20 cellular contexts compared by ENCODE assay signal in the genomic region with DNA sequence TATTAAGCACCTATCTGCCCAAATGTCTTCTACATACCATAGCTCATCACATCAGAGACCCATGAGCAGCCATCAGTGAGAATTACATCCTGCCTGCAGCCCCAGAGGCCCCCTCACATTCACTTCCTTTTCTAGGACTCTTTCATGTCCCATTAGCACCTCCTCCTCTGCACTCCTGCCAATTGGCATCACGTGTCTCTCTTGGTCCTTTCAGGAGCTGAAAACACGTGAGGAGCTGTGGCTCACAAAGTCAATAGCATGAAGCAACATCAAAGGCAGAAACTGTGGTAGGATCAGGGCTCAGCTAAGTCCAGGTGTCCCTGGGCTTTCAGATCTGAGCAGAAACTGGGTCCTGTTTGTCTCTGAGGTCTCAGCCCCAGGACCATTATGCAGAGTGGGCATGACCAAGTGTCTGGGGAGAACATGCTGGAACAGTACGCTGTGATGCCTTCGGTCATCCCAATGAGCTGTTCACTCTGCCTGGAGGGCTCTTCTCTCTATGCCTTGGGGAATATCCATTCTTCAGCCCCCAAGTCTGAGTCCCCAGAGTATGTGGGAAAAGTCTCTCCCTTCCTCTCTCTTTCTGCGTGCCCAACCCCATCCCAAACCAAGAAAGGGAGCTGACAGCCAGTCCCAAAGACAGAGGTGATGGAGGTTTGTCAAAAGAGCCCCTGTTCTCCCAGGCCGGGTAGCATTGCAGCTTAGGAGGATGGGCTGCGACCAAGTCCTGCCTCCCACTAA.
DNase-seq lines count a peak whose midpoint lies in the region; ATAC-seq, FAIRE-seq and TF ChIP-seq lines count a peak whose summit lies in the region.
"Had no signal": no experiment of that assay in that cellular context is flagged by ENCODE, and none has a peak within 500 bp of the region (broad histone marks: within the 10 kb centered on the region; RNA-seq: fewer than 3 reads in every experiment).

No MANE protein-coding gene starts in this region.

- H3K4me3 ChIP-seq in OCI-LY7 (ENCODE audit: low read depth, low read length, poor library complexity, severe bottlenecking) (no peak overlapping the region), fibroblast of the aortic adventitia (ENCODE audit: low read depth, low read length) (no peak overlapping the region), PC-9 (no peak overlapping the region)
- H3K4me3 ChIP-seq: Peyer's patch, psoas muscle, tibial artery had no signal

- TF ChIP-seq POLR2A in GM12892 (IDR thresholded peaks at IDR 0.05; ENCODE audit: low read depth, low read length) = no peak

- H3K79me2 ChIP-seq in OCI-LY7 (ENCODE audit: insufficient read depth, low read depth, low read length) (no peaks in the 10 kb centered on the region), PC-9 (ENCODE audit: low read depth) (no peaks in the 10 kb centered on the region)

- H3K27ac ChIP-seq in OCI-LY7 (ENCODE audit: low read depth, low read length, poor library complexity, severe bottlenecking) (no peak overlapping the region), PC-9 (no peak overlapping the region)
- H3K27ac ChIP-seq: Peyer's patch, psoas muscle, tibial artery had no signal

- H3K36me3 ChIP-seq in OCI-LY7 (ENCODE audit: insufficient read depth, low read length) (no peaks in the 10 kb centered on the region), PC-9 (ENCODE audit: low read depth) (no peaks in the 10 kb centered on the region)
- H3K36me3 ChIP-seq: Peyer's patch, tibial artery had no signal

- H3K9me2 ChIP-seq in OCI-LY7 (ENCODE audit: insufficient read depth, low read length) (no peaks in the 10 kb centered on the region), PC-9 (ENCODE audit: insufficient read depth) (no peaks in the 10 kb centered on the region)

- peak; percentile 65 for ATAC-seq in HG02870 (IDR thresholded peaks at IDR 0.05; ENCODE audit: unreplicated experiment)
- no peak for ATAC-seq in GM21529 (IDR thresholded peaks at IDR 0.05; ENCODE audit: unreplicated experiment)
- ATAC-seq: left ventricle myocardium superior; naive thymus-derived CD4-positive, alpha-beta T cell; psoas muscle had no signal

- H3F3A ChIP-seq in PC-9 (ENCODE audit: insufficient read depth, low read depth) = no peaks in the 10 kb centered on the region

- POLR2A ChIA-PET in OCI-LY7 (lab: Charles Lee) (interaction anchor here (0.7 kb wide), 1 partner anchor 39 kb away, joined by 3 read pairs; no protein-coding TSS in a partner anchor), PC-9 (lab: Charles Lee; ENCODE audit: unreplicated experiment) (no interaction called here)

- BruUV-seq in OCI-LY7 (replicated peaks; lab: Mats Ljungman, UMichigan) = no TSS peak
- BruUV-seq in PC-9 (replicated peaks; lab: Mats Ljungman, UMichigan) = no TSS peak

- H3K4me1 ChIP-seq in OCI-LY7 (ENCODE audit: insufficient read depth, low read length, poor library complexity, severe bottlenecking) = peaks cover 24% of the 10 kb centered on the region
- H3K4me1 ChIP-seq in PC-9 (replicated peaks; ENCODE audit: insufficient read depth) = no peaks in the 10 kb centered on the region
- H3K4me1 ChIP-seq: Peyer's patch, psoas muscle, tibial artery had no signal

- CTCF ChIA-PET in OCI-LY7 (lab: Charles Lee; ENCODE audit: unreplicated experiment) (no interaction called here), PC-9 (lab: Charles Lee) (no interaction called here)

- no peaks in the 10 kb centered on the region for H3K9me3 ChIP-seq in OCI-LY7 (ENCODE audit: low read length)
- no peaks in the 10 kb centered on the region for H3K9me3 ChIP-seq in PC-9 (ENCODE audit: insufficient read depth, low read depth)
- H3K9me3 ChIP-seq: Peyer's patch, psoas muscle, tibial artery had no signal

- DNase-seq in COLO668 (lab: John Stamatoyannopoulos, UW; ENCODE audit: unreplicated experiment) (peak; percentile 23), OCI-LY7 (ENCODE audit: low spot score) (peak; percentile 76), fibroblast of the aortic adventitia (ENCODE audit: low read depth) (peak; percentile 14), PC-9 (no peak), ecto neural progenitor cell (ENCODE audit: low spot score) (no peak), GM12892 (ENCODE audit: insufficient read length) (no peak)
- DNase-seq: activated CD4-positive, alpha-beta T cell treated with anti-CD3 and anti-CD28 coated beads for 4 hours; activated T-cell treated with anti-CD3 and anti-CD28 coated beads, Interleukin-2, amount 50 U/mL, for 1 hour; AML-193; left ventricle myocardium superior; naive thymus-derived CD4-positive, alpha-beta T cell; NCI-H2171 treated with DMSO at 0.1 percent for 48 hours; Peyer's patch; psoas muscle; stimulated activated CD4-positive, alpha-beta T cell treated with anti-CD3 and anti-CD28 coated beads, Interleukin-15, amount 100 ng/mL, for 24 hours; T-helper 2 cell; tibial artery had no signal

- 0 out of 2 replicates have a peak overlapping the region, but pooled peaks have one; percentile 12 for H3K4me2 ChIP-seq in OCI-LY7 (ENCODE audit: low read length)
- no peak overlapping the region for H3K4me2 ChIP-seq in PC-9

- no peaks in the 10 kb centered on the region for H4K20me1 ChIP-seq in OCI-LY7 (ENCODE audit: insufficient read depth, low read length)
- H4K20me1 ChIP-seq in PC-9 (ENCODE audit: insufficient read depth) = no peaks in the 10 kb centered on the region

- FAIRE-seq in GM12892 (lab: Jason Lieb, UNC) = no peak
- FAIRE-seq: H1 had no signal

- intact Hi-C loops in OCI-LY7 (cut with micrococcal nuclease; ENCODE audit: unreplicated experiment) (loop anchor here (10.0 kb wide), 1 partner anchor 145 kb away; no protein-coding TSS in a partner anchor), PC-9 (cut with micrococcal nuclease; ENCODE audit: unreplicated experiment) (no loop called here)

- TF ChIP-seq CTCF in OCI-LY7 (conservative IDR thresholded peaks at IDR 0.05; ENCODE audit: low read length) (no peak), fibroblast of the aortic adventitia (IDR thresholded peaks at IDR 0.05; ENCODE audit: insufficient read depth, low read length) (no peak), PC-9 (conservative IDR thresholded peaks at IDR 0.05) (no peak)

- peak overlapping the region; percentile 22; the same call in 1 of the 2 replicates for H2AFZ ChIP-seq in OCI-LY7 (ENCODE audit: low read length)
- no peak overlapping the region for H2AFZ ChIP-seq in PC-9

- H3K27me3 ChIP-seq in PC-9 (ENCODE audit: insufficient read depth, low read depth) = peaks cover 29% of the 10 kb centered on the region
- H3K27me3 ChIP-seq: Peyer's patch, tibial artery had no signal

Comparison
In these comparisons a context has a peak if more than half of its experiments do, and no peak if none do; other contexts are left out.
1. DNase-seq: peak in COLO668 (single experiment), OCI-LY7 (single experiment) and fibroblast of the aortic adventitia (single experiment); none in PC-9 (0 of 2), ecto neural progenitor cell (single experiment) and GM12892 (single experiment).